ENCODE assay signal across 9 cellular contexts in genomic region chr7:19442016-19442785, GRCh38.
DNase-seq lines count a peak whose midpoint lies in the region; ATAC-seq and TF ChIP-seq lines count a peak whose summit lies in the region.
"Had no signal": no experiment of that assay in that cellular context is flagged by ENCODE, and none has a peak within 500 bp of the region (broad histone marks: within the 10 kb centered on the region; RNA-seq: fewer than 3 reads in every experiment).

No MANE protein-coding gene starts in this region.

- dilution Hi-C loops in mammary epithelial cell (cut with HindIII; ENCODE audit: low sequenced_read_pairs), result no loop called here

- 49% methylated on average over 4 of the region's 4 CpGs for WGBS in mammary epithelial cell (ENCODE audit: low coverage, missing lambda C conversion rate)
- 68% methylated on average over 4 of the region's 4 CpGs for WGBS in esophagus muscularis mucosa

- H2AFZ ChIP-seq in mammary epithelial cell (ENCODE audit: low read depth, low read length), result no peak overlapping the region

- TF ChIP-seq EP300 in esophagus muscularis mucosa (IDR thresholded peaks at IDR 0.05), result no peak

- no TSS peak for BruUV-seq in mammary epithelial cell (replicated peaks; lab: Mats Ljungman, UMichigan)

- no peak for TF ChIP-seq POLR2A in esophagus muscularis mucosa (IDR thresholded peaks at IDR 0.05; ENCODE audit: low read depth)

- peak; percentile 12 to 61 for DNase-seq in NCI-H446 (lab: John Stamatoyannopoulos, UW)
- DNase-seq in NCI-H446 treated with DMSO at 0.1 percent for 48 hours (lab: John Stamatoyannopoulos, UW), result no peak
- peak; percentile 68 for DNase-seq in NCI-H1092 treated with DMSO at 0.1 percent for 48 hours (lab: John Stamatoyannopoulos, UW)
- peak; percentile 26 for DNase-seq in mammary epithelial cell
- peak; percentile 57 for DNase-seq in smooth muscle cell of the brain vasculature (ENCODE audit: low read depth, low spot score)
- DNase-seq in esophagus muscularis mucosa (ENCODE audit: extremely low spot score), result no peak
- DNase-seq in T1000 (lab: John Stamatoyannopoulos, UW), result no peak

- H3K9me3 ChIP-seq in mammary epithelial cell (replicated peaks; ENCODE audit: insufficient read depth, low read length) (no peaks in the 10 kb centered on the region), esophagus muscularis mucosa (peaks cover 0 to 4% (median 0%) of the 10 kb centered on the region in 4 donors)

- no peak overlapping the region for H3K4me3 ChIP-seq in mammary epithelial cell (replicated peaks in 1 of 3; ENCODE audit: insufficient read depth in 1 of 3, low read depth in 2 of 3, low read length in 3 of 3)
- H3K4me3 ChIP-seq in esophagus muscularis mucosa, result no peak overlapping the region
- H3K4me3 ChIP-seq: skin epidermis had no signal

- in situ Hi-C loops in mammary epithelial cell (cut with MboI; ENCODE audit: low sequenced_read_pairs in 2 of 2), result no loop called here

- intact Hi-C loops in mammary epithelial cell (cut with micrococcal nuclease) (loop anchor here (1.0 to 5.0 kb wide), 4 partner anchors 180 to 1090 kb away; no protein-coding TSS in a partner anchor), esophagus muscularis mucosa (cut with DNase I) (no loop called here)

- H3K27ac ChIP-seq in mammary epithelial cell (ENCODE audit: insufficient read depth, low read depth, low read length), result no peak overlapping the region
- no peak overlapping the region for H3K27ac ChIP-seq in esophagus muscularis mucosa (replicated peaks in 1 of 4)
- H3K27ac ChIP-seq: skin epidermis had no signal

- H3K36me3 ChIP-seq in mammary epithelial cell (ENCODE audit: insufficient read depth, low read length), result no peaks in the 10 kb centered on the region
- H3K36me3 ChIP-seq in esophagus muscularis mucosa, result no peaks in the 10 kb centered on the region

- H3K4me2 ChIP-seq in mammary epithelial cell (ENCODE audit: insufficient read depth, low read depth, low read length), result no peak overlapping the region

- CTCF ChIA-PET in mammary epithelial cell (lab: Charles Lee; ENCODE audit: low non-redundant PET), result no interaction called here

- H4K20me1 ChIP-seq in mammary epithelial cell (ENCODE audit: insufficient read depth, low read length), result no peaks in the 10 kb centered on the region

- H3K4me1 ChIP-seq in mammary epithelial cell (ENCODE audit: insufficient read depth, low read length), result no peaks in the 10 kb centered on the region
- no peaks in the 10 kb centered on the region for H3K4me1 ChIP-seq in esophagus muscularis mucosa

- TF ChIP-seq CTCF in mammary epithelial cell (conservative IDR thresholded peaks at IDR 0.05 in 1 of 2, IDR thresholded peaks at IDR 0.05 in 1 of 2; ENCODE audit: extremely low read depth in 1 of 2, insufficient read depth in 1 of 2, low read depth in 1 of 2, low read length in 2 of 2) (peak; percentile 59 to 69), esophagus muscularis mucosa (IDR thresholded peaks at IDR 0.05) (peak in 1 of 3 experiments; percentile 18)

- H3K9ac ChIP-seq in mammary epithelial cell (ENCODE audit: insufficient read depth, low read length), result no peak overlapping the region

- peaks cover 2% of the 10 kb centered on the region for H3K27me3 ChIP-seq in mammary epithelial cell (ENCODE audit: insufficient read depth, low read length)
- no peaks in the 10 kb centered on the region for H3K27me3 ChIP-seq in esophagus muscularis mucosa

- ATAC-seq in GM18907 (IDR thresholded peaks at IDR 0.05; ENCODE audit: unreplicated experiment), result no peak

- no peaks in the 10 kb centered on the region for H3K79me2 ChIP-seq in mammary epithelial cell (ENCODE audit: insufficient read depth, low read length)

Comparison
In these comparisons a context has a peak if more than half of its experiments do, and no peak if none do; other contexts are left out.
1. DNase-seq: peak in NCI-H446 (2 of 2), NCI-H1092 treated with DMSO at 0.1 percent for 48 hours (single experiment), mammary epithelial cell (single experiment) and smooth muscle cell of the brain vasculature (single experiment); none in NCI-H446 treated with DMSO at 0.1 percent for 48 hours (single experiment), esophagus muscularis mucosa (single experiment) and T1000 (single experiment).